Comparison of ENCODE assay signal across 12 cellular contexts in genomic region chr1:9700340-9700739, GRCh38. TPM values are rescaled to one million over a fixed set of nuclear protein-coding genes. Genes with fewer than 3 reads are reported as not detected.
DNase-seq lines count a peak whose midpoint lies in the region; ATAC-seq and TF ChIP-seq lines count a peak whose summit lies in the region.
"Had no signal": no experiment of that assay in that cellular context is flagged by ENCODE, and none has a peak within 500 bp of the region (broad histone marks: within the 10 kb centered on the region; RNA-seq: fewer than 3 reads in every experiment).

No MANE protein-coding gene starts in this region.

- no peaks in the 10 kb centered on the region for H3K27me3 ChIP-seq in skeletal muscle satellite cell (ENCODE audit: control insufficient read depth, insufficient read depth, low read length)

- POLR2A ChIA-PET in activated CD4-positive, alpha-beta T cell treated with anti-CD3 and anti-CD28 coated beads, Interleukin-2, amount 10 ng/mL, durations not matched to agents 7 days and 5 days (lab: Charles Lee), result no interaction called here

- ATAC-seq in SK-N-SH treated with all-trans-retinoic acid at 6 μM for 48 hours (peak; percentile 76), esophagus mucosa (peak; percentile 36), GM18858 (IDR thresholded peaks at IDR 0.05; ENCODE audit: unreplicated experiment) (no peak)

- CTCF ChIA-PET in activated CD4-positive, alpha-beta T cell treated with anti-CD3 and anti-CD28 coated beads, Interleukin-2, amount 10 ng/mL, durations not matched to agents 7 days and 5 days (lab: Charles Lee), result no interaction called here

- H3K4me3 Mint-ChIP-seq in activated CD4-positive, alpha-beta T cell treated with anti-CD3 and anti-CD28 coated beads, Interleukin-2, amount 10 ng/mL, durations not matched to agents 7 days and 5 days, result no peak overlapping the region
- H3K4me3 Mint-ChIP-seq: T-helper 1 cell treated with Interleukin-12 subunit alpha and Interleukin-12 subunit beta and Interleukin-4 antibody, amounts not matched to agents 30 μg/mL and 1 μg/mL, for 36 hours had no signal

- H3K36me3 Mint-ChIP-seq in activated CD4-positive, alpha-beta T cell treated with anti-CD3 and anti-CD28 coated beads, Interleukin-2, amount 10 ng/mL, durations not matched to agents 7 days and 5 days (ENCODE audit: low read depth), result peaks cover 70% of the 10 kb centered on the region

- H3K9ac ChIP-seq in skeletal muscle satellite cell (ENCODE audit: low read depth, low read length), result peak overlapping the region; percentile 22

- no peaks in the 10 kb centered on the region for H3K9me3 ChIP-seq in skeletal muscle satellite cell (replicated peaks; ENCODE audit: low read length)

- H3K36me3 ChIP-seq in skeletal muscle satellite cell (ENCODE audit: insufficient read depth, low read length), result no peaks in the 10 kb centered on the region

- H3K4me2 ChIP-seq in skeletal muscle satellite cell (ENCODE audit: low read length), result peak overlapping the region; percentile 50

- peaks cover 61% of the 10 kb centered on the region for H3K4me1 Mint-ChIP-seq in activated CD4-positive, alpha-beta T cell treated with anti-CD3 and anti-CD28 coated beads, Interleukin-2, amount 10 ng/mL, durations not matched to agents 7 days and 5 days

- no peak for DNase-seq in activated CD4-positive, alpha-beta T cell treated with anti-CD3 and anti-CD28 coated beads, Interleukin-2, amount 10 ng/mL, durations not matched to agents 7 days and 5 days
- no peak for DNase-seq in activated CD4-positive, alpha-beta T cell treated with anti-CD3 and anti-CD28 coated beads, Interleukin-2, amount 50 U/mL, for 4 hours
- DNase-seq in NCI-H524 treated with DMSO at 0.1 percent for 48 hours (lab: John Stamatoyannopoulos, UW) (no peak), NCI-H345 treated with DMSO at 0.1 percent for 48 hours (lab: John Stamatoyannopoulos, UW; ENCODE audit: unreplicated experiment) (no peak)
- DNase-seq: cortex of kidney, kidney, NCI-H146 had no signal

- no peaks in the 10 kb centered on the region for H3K27me3 Mint-ChIP-seq in activated CD4-positive, alpha-beta T cell treated with anti-CD3 and anti-CD28 coated beads, Interleukin-2, amount 10 ng/mL, durations not matched to agents 7 days and 5 days

- peak overlapping the region; percentile 11 for H3K27ac Mint-ChIP-seq in activated CD4-positive, alpha-beta T cell treated with anti-CD3 and anti-CD28 coated beads, Interleukin-2, amount 10 ng/mL, durations not matched to agents 7 days and 5 days

- H3K4me1 ChIP-seq in skeletal muscle satellite cell (ENCODE audit: control insufficient read depth, insufficient read depth, low read length), result peaks cover 25% of the 10 kb centered on the region

- peak overlapping the region; percentile 14 for H3K4me3 ChIP-seq in skeletal muscle satellite cell (ENCODE audit: low read length)

- H3K9me3 Mint-ChIP-seq in activated CD4-positive, alpha-beta T cell treated with anti-CD3 and anti-CD28 coated beads, Interleukin-2, amount 10 ng/mL, durations not matched to agents 7 days and 5 days, result peaks cover 12% of the 10 kb centered on the region

TF ChIP-seq in SK-N-SH treated with all-trans-retinoic acid at 6 μM for 48 hours, 23 proteins besides CTCF, POLR2A, EP300 and RAD21:
- no peak for TF ChIP-seq ZC3H10 (CRISPR knock-in tag; IDR thresholded peaks at IDR 0.05)
- TF ChIP-seq TSHZ2 (CRISPR knock-in tag; IDR thresholded peaks at IDR 0.05), result no peak
- TF ChIP-seq CREB5 (CRISPR knock-in tag; IDR thresholded peaks at IDR 0.05; ENCODE audit: low read depth), result no peak
- no peak for TF ChIP-seq ISL1 (CRISPR knock-in tag; IDR thresholded peaks at IDR 0.05)
- no peak for TF ChIP-seq ZNF70 (CRISPR knock-in tag; IDR thresholded peaks at IDR 0.05)
- TF ChIP-seq GLIS3 (CRISPR knock-in tag; IDR thresholded peaks at IDR 0.05), result no peak
- no peak for TF ChIP-seq CSDC2 (CRISPR knock-in tag; IDR thresholded peaks at IDR 0.05)
- TF ChIP-seq PATZ1 (CRISPR knock-in tag; IDR thresholded peaks at IDR 0.05; ENCODE audit: borderline replicate concordance), result no peak
- no peak for TF ChIP-seq TOX (CRISPR knock-in tag; IDR thresholded peaks at IDR 0.05; ENCODE audit: borderline replicate concordance)
- TF ChIP-seq ZNF565 (CRISPR knock-in tag; conservative IDR thresholded peaks at IDR 0.05; ENCODE audit: low read depth), result no peak
- no peak for TF ChIP-seq ZFP30 (CRISPR knock-in tag; IDR thresholded peaks at IDR 0.05)
TF ChIP-seq in SK-N-SH treated with all-trans-retinoic acid at 6 μM for 48 hours: peak in this region for 0.

RNA-seq across cellular contexts. Expression of gene PIK3CD, which starts 48.8 kb away (rescaled TPM):
- 100 to 1,000 TPM; 222 to 242 TPM for total RNA-seq in activated CD4-positive, alpha-beta T cell treated with anti-CD3 and anti-CD28 coated beads, Interleukin-2, amount 10 ng/mL, durations not matched to agents 7 days and 5 days
- total RNA-seq in esophagus mucosa, result 6.2 TPM
- 5.0 and 6.6 TPM in 2 replicates for total RNA-seq in skeletal muscle satellite cell (2012; rRNA removed)

Comparison
In these comparisons a context has a peak if more than half of its experiments do, and no peak if none do; other contexts are left out.
1. RNA of gene PIK3CD, which starts 48.8 kb away (total RNA-seq): 222 to 242 TPM in activated CD4-positive, alpha-beta T cell treated with anti-CD3 and anti-CD28 coated beads, Interleukin-2, amount 10 ng/mL, durations not matched to agents 7 days and 5 days; 6.2 TPM in esophagus mucosa (single experiment); every median in the first group is over 10 times any median in the second.